In genomic region chr17:38442548-38442947, GRCh38 we compare ENCODE assay signal across 16 cellular contexts. TPM values are rescaled to one million over a fixed set of nuclear protein-coding genes. Genes with fewer than 3 reads are reported as not detected.
DNase-seq lines count a peak whose midpoint lies in the region; ATAC-seq, FAIRE-seq and TF ChIP-seq lines count a peak whose summit lies in the region.
"Had no signal": no experiment of that assay in that cellular context is flagged by ENCODE, and none has a peak within 500 bp of the region (broad histone marks: within the 10 kb centered on the region; RNA-seq: fewer than 3 reads in every experiment).

No MANE protein-coding gene starts in this region.

- no peak overlapping the region for H3K23ac ChIP-seq in H9 (ENCODE audit: insufficient read length, low read depth, low read length)

- peaks cover 6% of the 10 kb centered on the region; the same call in 1 of the 2 replicates for H3K79me2 ChIP-seq in H9 (ENCODE audit: insufficient read depth, low read length)
- H3K79me2 ChIP-seq in astrocyte (ENCODE audit: insufficient read depth, low read length), result peaks cover 62% of the 10 kb centered on the region

- no peaks in the 10 kb centered on the region for H3K36me3 ChIP-seq in astrocyte (ENCODE audit: insufficient read depth, low read length)
- no peaks in the 10 kb centered on the region for H3K36me3 ChIP-seq in tibial artery
- H3K36me3 ChIP-seq: adrenal gland had no signal

- no peak for FAIRE-seq in astrocyte (lab: Jason Lieb, UNC)
- FAIRE-seq: K562 had no signal

- TF ChIP-seq CTCF in H9 (conservative IDR thresholded peaks at IDR 0.05), result no peak
- no peak for TF ChIP-seq CTCF in astrocyte (IDR thresholded peaks at IDR 0.05; ENCODE audit: insufficient read depth, low read depth, low read length)
- no peak for TF ChIP-seq CTCF in tibial artery (IDR thresholded peaks at IDR 0.05)

- no peak overlapping the region for H2BK5ac ChIP-seq in H9 (ENCODE audit: insufficient read length, low read length)

- H4K8ac ChIP-seq in H9 (replicated peaks; ENCODE audit: insufficient read length, low read depth, low read length), result no peak overlapping the region

- H3K4me3 ChIP-seq in astrocyte (ENCODE audit: insufficient read depth, low read depth, low read length) (no peak overlapping the region), right cardiac atrium (ENCODE audit: low read length) (no peak overlapping the region), tibial artery (no peak overlapping the region)
- H3K4me3 ChIP-seq: adrenal gland; BLaER1 treated with 17β-estradiol and CSF1 and Interleukin-3, amounts not matched to agents 10 nM and 100 nM; K562 had no signal

- H3K27me3 Mint-ChIP-seq in H9 (ENCODE audit: low read depth) (no peaks in the 10 kb centered on the region), astrocyte (ENCODE audit: low read depth, unreplicated experiment) (no peaks in the 10 kb centered on the region)

- no peaks in the 10 kb centered on the region for H3K79me1 ChIP-seq in H9 (ENCODE audit: insufficient read depth, low read depth, low read length, poor library complexity, severe bottlenecking)

- H3K4me1 Mint-ChIP-seq in H9 (peaks cover 49 to 51% of the 10 kb centered on the region in 2 experiments), astrocyte (ENCODE audit: low read depth, unreplicated experiment) (peaks cover 17% of the 10 kb centered on the region)
- H3K4me1 Mint-ChIP-seq: activated CD8-positive, alpha-beta memory T cell treated with anti-CD3 and anti-CD28 coated beads, Interleukin-2, amount 10 ng/mL, durations not matched to agents 7 days and 5 days had no signal

- H3K14ac ChIP-seq in H9 (ENCODE audit: insufficient read depth, low read length), result no peak overlapping the region

- H3K4ac ChIP-seq in H9 (ENCODE audit: low read depth, low read length), result no peak overlapping the region

- H3K18ac ChIP-seq in H9 (ENCODE audit: insufficient read length, low read depth, low read length), result no peak overlapping the region

- no peaks in the 10 kb centered on the region for H3K23me2 ChIP-seq in H9 (ENCODE audit: insufficient read length, low read depth, low read length, poor library complexity, severe bottlenecking)

- H3K27me3 ChIP-seq in H9 (ENCODE audit: insufficient read depth, low read length), result no peaks in the 10 kb centered on the region
- H3K27me3 ChIP-seq in astrocyte (ENCODE audit: insufficient read depth, low read length), result no peaks in the 10 kb centered on the region
- no peaks in the 10 kb centered on the region for H3K27me3 ChIP-seq in right cardiac atrium (ENCODE audit: control insufficient read depth, insufficient read depth)
- no peaks in the 10 kb centered on the region for H3K27me3 ChIP-seq in tibial artery
- H3K27me3 ChIP-seq: adrenal gland; BLaER1 treated with 17β-estradiol and CSF1 and Interleukin-3, amounts not matched to agents 10 nM and 100 nM had no signal

- H4K5ac ChIP-seq in H9 (ENCODE audit: insufficient read length, low read depth, low read length), result no peak overlapping the region

- no peak for DNase-seq in H9
- no peak for DNase-seq in astrocyte (ENCODE audit: low read depth)
- peak in 2 of 3 donors; percentile 62 to 67 for DNase-seq in right cardiac atrium
- DNase-seq in tibial artery, result no peak
- DNase-seq in mucosa of gallbladder (ENCODE audit: low spot score), result no peak
- DNase-seq: activated CD4-positive, alpha-beta T cell treated with anti-CD3 and anti-CD28 coated beads for 1 hour; activated CD8-positive, alpha-beta memory T cell treated with anti-CD3 and anti-CD28 coated beads, Interleukin-2, amount 10 ng/mL, durations not matched to agents 7 days and 5 days; activated effector memory CD4-positive, alpha-beta T cell treated with Interleukin-2 at 50 U/mL for 16 hours; adrenal gland; DMS153; mesendoderm; NCI-H1092 treated with DMSO at 0.1 percent for 48 hours had no signal

- H2BK120ac ChIP-seq in H9 (ENCODE audit: low read depth, low read length, poor library complexity, severe bottlenecking), result no peak overlapping the region

- H3K27ac ChIP-seq in H9 (ENCODE audit: insufficient read length, low read depth, low read length), result no peak overlapping the region
- H3K27ac ChIP-seq in astrocyte (ENCODE audit: low read depth, low read length), result no peak overlapping the region
- H3K27ac ChIP-seq in right cardiac atrium (ENCODE audit: low read length), result peak overlapping the region; percentile 54
- peak overlapping the region; percentile 70 to 78 for H3K27ac ChIP-seq in tibial artery
- H3K27ac ChIP-seq: adrenal gland had no signal

- H2AFZ ChIP-seq in H9 (ENCODE audit: low read length) (no peak overlapping the region), astrocyte (ENCODE audit: low read depth, low read length) (no peak overlapping the region)

- H2AK5ac ChIP-seq in H9 (ENCODE audit: insufficient read length, low read length), result no peak overlapping the region

- H3K9ac ChIP-seq in H9 (ENCODE audit: extremely low read depth, insufficient read length, low read length) (no peak overlapping the region), astrocyte (ENCODE audit: low read length) (no peak overlapping the region)

- H4K91ac ChIP-seq in H9 (ENCODE audit: insufficient read length, low read depth, low read length), result no peak overlapping the region

- H4K20me1 ChIP-seq in H9 (ENCODE audit: control insufficient read depth, insufficient read depth, insufficient read length) (no peaks in the 10 kb centered on the region), astrocyte (ENCODE audit: insufficient read depth, low read length) (peaks cover 71% of the 10 kb centered on the region)

- H3K4me3 Mint-ChIP-seq in H9 (no peak overlapping the region; a peak in 1 of 5 replicates), astrocyte (ENCODE audit: unreplicated experiment) (peak overlapping the region; percentile 29)
- H3K4me3 Mint-ChIP-seq: activated CD8-positive, alpha-beta memory T cell treated with anti-CD3 and anti-CD28 coated beads, Interleukin-2, amount 10 ng/mL, durations not matched to agents 7 days and 5 days had no signal

- H3T11ph ChIP-seq in H9 (ENCODE audit: low read length), result no peak overlapping the region

- intact Hi-C loops in right cardiac atrium (cut with DNase I), result loop anchor here in 1 of 4 donors (5.0 kb wide), 1 partner anchor 40 kb away; no protein-coding TSS in a partner anchor
- intact Hi-C loops in tibial artery (cut with DNase I; ENCODE audit: low total_unique reads), result loop anchor here (2.0 kb wide), 1 partner anchor 42 kb away; no protein-coding TSS in a partner anchor

- H2BK12ac ChIP-seq in H9 (ENCODE audit: insufficient read length, low read depth, low read length), result no peak overlapping the region

- H3K36me3 Mint-ChIP-seq in H9 (ENCODE audit: insufficient read depth in 1 of 3, low read depth in 3 of 3), result peaks cover 0 to 14% (median 0%) of the 10 kb centered on the region in 3 experiments; a peak in 3 of 7 replicates
- H3K36me3 Mint-ChIP-seq in astrocyte (ENCODE audit: low read depth, unreplicated experiment), result peaks cover 16% of the 10 kb centered on the region
- H3K36me3 Mint-ChIP-seq: activated CD8-positive, alpha-beta memory T cell treated with anti-CD3 and anti-CD28 coated beads, Interleukin-2, amount 10 ng/mL, durations not matched to agents 7 days and 5 days had no signal

- no peak overlapping the region for H2BK20ac ChIP-seq in H9 (ENCODE audit: low read depth, low read length, poor library complexity, severe bottlenecking)

- peak overlapping the region in 2 of 3 experiments; percentile 72 to 93; a peak in 3 of 7 replicates for H3K27ac Mint-ChIP-seq in H9
- peak overlapping the region; percentile 7 for H3K27ac Mint-ChIP-seq in astrocyte (ENCODE audit: unreplicated experiment)
- H3K27ac Mint-ChIP-seq: activated CD8-positive, alpha-beta memory T cell treated with anti-CD3 and anti-CD28 coated beads, Interleukin-2, amount 10 ng/mL, durations not matched to agents 7 days and 5 days had no signal

- peaks cover 6% of the 10 kb centered on the region; the same call in 1 of the 2 replicates for H3K4me1 ChIP-seq in H9 (ENCODE audit: insufficient read depth, low read length)
- peaks cover 14% of the 10 kb centered on the region for H3K4me1 ChIP-seq in astrocyte (ENCODE audit: insufficient read depth, low read length)
- H3K4me1 ChIP-seq in right cardiac atrium (ENCODE audit: control insufficient read depth, insufficient read depth, low read length), result peaks cover 4% of the 10 kb centered on the region
- peaks cover 0 to 60% (median 45%) of the 10 kb centered on the region in 4 donors for H3K4me1 ChIP-seq in tibial artery

- H3K4me2 ChIP-seq in H9 (ENCODE audit: insufficient read depth, insufficient read length, low read length) (no peak overlapping the region), astrocyte (ENCODE audit: low read length) (no peak overlapping the region)

- H3K9me3 Mint-ChIP-seq in H9 (no peaks in the 10 kb centered on the region), astrocyte (ENCODE audit: unreplicated experiment) (no peaks in the 10 kb centered on the region)

- no CpG with 5 or more reads among the region's 4 CpGs for WGBS in H9 (ENCODE audit: extremely low coverage, insufficient read length, low lambda C conversion rate)
- WGBS in right cardiac atrium, result 37% methylated on average over 4 of the region's 4 CpGs

- no peak overlapping the region for H3K56ac ChIP-seq in H9 (ENCODE audit: insufficient read length, low read depth, low read length)

- H3K9me3 ChIP-seq in H9 (ENCODE audit: control insufficient read depth, low read depth, low read length), result no peaks in the 10 kb centered on the region
- no peaks in the 10 kb centered on the region for H3K9me3 ChIP-seq in astrocyte (ENCODE audit: insufficient read depth, low read depth, low read length)
- H3K9me3 ChIP-seq in right cardiac atrium (ENCODE audit: control insufficient read depth, low read length), result no peaks in the 10 kb centered on the region
- H3K9me3 ChIP-seq in tibial artery, result no peaks in the 10 kb centered on the region
- H3K9me3 ChIP-seq: adrenal gland; BLaER1 treated with 17β-estradiol and CSF1 and Interleukin-3, amounts not matched to agents 10 nM and 100 nM had no signal

- ATAC-seq in right cardiac atrium, result peak; percentile 2 to 29
- no peak for ATAC-seq in GM21717 (IDR thresholded peaks at IDR 0.05; ENCODE audit: unreplicated experiment)
- ATAC-seq in HG02884 (IDR thresholded peaks at IDR 0.05; ENCODE audit: unreplicated experiment), result no peak
- ATAC-seq: activated CD8-positive, alpha-beta memory T cell treated with anti-CD3 and anti-CD28 coated beads, Interleukin-2, amount 10 ng/mL, durations not matched to agents 7 days and 5 days; K562 had no signal

- no peak overlapping the region for H2BK15ac ChIP-seq in H9 (ENCODE audit: low read depth, low read length)

RNA-seq across cellular contexts. Expression of gene ARHGAP23, which starts 14.3 kb away (rescaled TPM):
- 96.3 and 97.9 TPM in 2 replicates for total RNA-seq in H9 (2021)
- 88.5 and 118 TPM in 2 replicates for total RNA-seq in astrocyte
- 10 to 100 TPM; 61.8 to 96.9 (median 77.4) TPM for total RNA-seq in right cardiac atrium
- 40.7 TPM for polyA plus RNA-seq in right cardiac atrium
- 37.6 TPM for total RNA-seq in mucosa of gallbladder

Comparison
In these comparisons a context has a peak if more than half of its experiments do, and no peak if none do; other contexts are left out.
1. DNase-seq: peak in right cardiac atrium (2 of 3); none in H9 (single experiment), astrocyte (single experiment), tibial artery (0 of 2) and mucosa of gallbladder (single experiment).
2. H3K27ac ChIP-seq: peak in right cardiac atrium (single experiment) and tibial artery (2 of 2); none in H9 (single experiment) and astrocyte (single experiment).
3. ATAC-seq: peak in right cardiac atrium (2 of 2); none in GM21717 (single experiment) and HG02884 (single experiment).